ENCODE assay signal across 12 cellular contexts in the genomic region with DNA sequence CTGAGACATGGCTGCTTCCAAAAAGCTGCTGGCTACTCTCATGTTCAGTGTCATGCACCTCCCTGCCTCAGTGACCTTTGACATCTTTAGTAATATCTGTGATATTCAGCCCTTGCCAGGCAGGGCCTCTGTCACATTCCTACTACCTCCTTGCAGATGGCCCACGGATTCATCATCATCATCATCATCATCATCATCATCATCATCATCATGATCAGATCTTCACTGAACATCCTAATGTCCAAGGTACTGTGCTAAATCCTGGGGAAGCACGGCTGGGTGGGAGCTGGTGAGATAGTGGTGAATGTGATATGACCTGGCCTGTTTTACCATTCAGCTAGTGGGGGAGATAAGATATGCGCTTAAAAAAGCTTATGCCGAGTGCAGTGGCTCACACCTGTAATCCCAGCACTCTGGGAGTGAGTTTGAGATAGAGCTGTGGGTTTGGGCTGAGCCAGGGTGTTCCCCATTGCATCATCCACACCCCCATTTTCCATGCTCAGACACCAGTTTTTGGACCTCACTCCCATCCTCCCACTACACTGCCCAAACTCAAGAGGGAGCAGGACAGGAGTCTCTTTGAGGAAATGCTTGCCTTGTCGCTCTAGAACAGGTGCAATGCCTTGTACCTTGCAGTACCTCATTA. TPM values are rescaled to one million over a fixed set of nuclear protein-coding genes. Genes with fewer than 3 reads are reported as not detected.
DNase-seq lines count a peak whose midpoint lies in the region; ATAC-seq and TF ChIP-seq lines count a peak whose summit lies in the region.
"Had no signal": no experiment of that assay in that cellular context is flagged by ENCODE, and none has a peak within 500 bp of the region (broad histone marks: within the 10 kb centered on the region; RNA-seq: fewer than 3 reads in every experiment).

No MANE protein-coding gene starts in this region.

- peak overlapping the region; percentile 12 to 17 for H3K4me3 Mint-ChIP-seq in activated T-cell treated with anti-CD3 and anti-CD28 coated beads, Interleukin-2, amount 50 U/mL, for 72 hours
- H3K4me3 Mint-ChIP-seq in activated naive CD8-positive, alpha-beta T cell treated with anti-CD3 and anti-CD28 coated beads, Interleukin-2, amount 10 ng/mL, durations not matched to agents 7 days and 5 days = no peak overlapping the region

- peaks cover 0 to 2% of the 10 kb centered on the region in 2 donors for H3K36me3 Mint-ChIP-seq in activated T-cell treated with anti-CD3 and anti-CD28 coated beads, Interleukin-2, amount 50 U/mL, for 72 hours (ENCODE audit: insufficient read depth in 2 of 2)
- H3K36me3 Mint-ChIP-seq in activated naive CD8-positive, alpha-beta T cell treated with anti-CD3 and anti-CD28 coated beads, Interleukin-2, amount 10 ng/mL, durations not matched to agents 7 days and 5 days = peaks cover 9% of the 10 kb centered on the region
- H3K36me3 Mint-ChIP-seq: CD8-positive, alpha-beta T cell had no signal

- peaks cover 0 to 3% of the 10 kb centered on the region in 2 donors for H3K9me3 Mint-ChIP-seq in activated T-cell treated with anti-CD3 and anti-CD28 coated beads, Interleukin-2, amount 50 U/mL, for 72 hours
- peaks cover 5% of the 10 kb centered on the region for H3K9me3 Mint-ChIP-seq in activated naive CD8-positive, alpha-beta T cell treated with anti-CD3 and anti-CD28 coated beads, Interleukin-2, amount 10 ng/mL, durations not matched to agents 7 days and 5 days

- no peak for DNase-seq in activated T-cell treated with anti-CD3 and anti-CD28 coated beads, Interleukin-2, amount 50 U/mL, for 72 hours
- DNase-seq in activated T-cell treated with anti-CD3 and anti-CD28 coated beads for 4 hours (no peak), foreskin melanocyte (no peak), omental fat pad (ENCODE audit: low spot score) (no peak)
- no peak for DNase-seq in activated naive CD8-positive, alpha-beta T cell treated with anti-CD3 and anti-CD28 coated beads, Interleukin-2, amount 10 ng/mL, durations not matched to agents 7 days and 5 days
- peak; percentile 50 for DNase-seq in stimulated activated CD8-positive, alpha-beta memory T cell treated with anti-CD3 and anti-CD28 coated beads, Interleukin-4, amount 100 ng/mL, for 48 hours
- DNase-seq in activated CD4-positive, CD25-positive, alpha-beta regulatory T cell treated with anti-CD3 and anti-CD28 coated beads, Interleukin-2, amount 50 U/mL, for 72 hours = no peak

- H3K27me3 Mint-ChIP-seq in activated T-cell treated with anti-CD3 and anti-CD28 coated beads, Interleukin-2, amount 50 U/mL, for 72 hours (ENCODE audit: low read depth) = no peaks in the 10 kb centered on the region
- no peaks in the 10 kb centered on the region for H3K27me3 Mint-ChIP-seq in activated naive CD8-positive, alpha-beta T cell treated with anti-CD3 and anti-CD28 coated beads, Interleukin-2, amount 10 ng/mL, durations not matched to agents 7 days and 5 days

- H3K4me1 Mint-ChIP-seq in activated T-cell treated with anti-CD3 and anti-CD28 coated beads, Interleukin-2, amount 50 U/mL, for 72 hours (ENCODE audit: low read depth) = peaks cover 86% of the 10 kb centered on the region
- peaks cover 78% of the 10 kb centered on the region for H3K4me1 Mint-ChIP-seq in activated naive CD8-positive, alpha-beta T cell treated with anti-CD3 and anti-CD28 coated beads, Interleukin-2, amount 10 ng/mL, durations not matched to agents 7 days and 5 days

- POLR2A ChIA-PET in activated naive CD8-positive, alpha-beta T cell treated with anti-CD3 and anti-CD28 coated beads, Interleukin-2, amount 10 ng/mL, durations not matched to agents 7 days and 5 days (lab: Charles Lee) = interaction anchor here (0.5 to 13.6 kb wide), 10 partner anchors 8 to 932 kb away, joined by 3 to 608 read pairs (median 6); a partner anchor contains a TSS

- H3K27ac Mint-ChIP-seq in activated T-cell treated with anti-CD3 and anti-CD28 coated beads, Interleukin-2, amount 50 U/mL, for 72 hours = peak overlapping the region; percentile 13
- peak overlapping the region; percentile 67 for H3K27ac Mint-ChIP-seq in activated naive CD8-positive, alpha-beta T cell treated with anti-CD3 and anti-CD28 coated beads, Interleukin-2, amount 10 ng/mL, durations not matched to agents 7 days and 5 days

- peak; percentile 6 to 12 for ATAC-seq in activated T-cell treated with anti-CD3 and anti-CD28 coated beads, Interleukin-2, amount 50 U/mL, for 72 hours (replicated peaks in 1 of 2)
- peak; percentile 6 for ATAC-seq in HG03045 (IDR thresholded peaks at IDR 0.05; ENCODE audit: unreplicated experiment)
- ATAC-seq in activated naive CD8-positive, alpha-beta T cell treated with anti-CD3 and anti-CD28 coated beads, Interleukin-2, amount 10 ng/mL, durations not matched to agents 7 days and 5 days (ENCODE audit: low read depth) = no peak
- ATAC-seq in omental fat pad (ENCODE audit: low FRiP score) = no peak

- TF ChIP-seq CTCF in omental fat pad (IDR thresholded peaks at IDR 0.05) = no peak

RNA-seq across cellular contexts. Expression of a gene that starts 17.1 kb away (rescaled TPM):
- total RNA-seq in activated T-cell treated with anti-CD3 and anti-CD28 coated beads, Interleukin-2, amount 50 U/mL, for 72 hours = 1 to 10 TPM; 3.0 to 3.2 TPM
- 1 to 10 TPM; 2.7 to 5.0 TPM for total RNA-seq in activated naive CD8-positive, alpha-beta T cell treated with anti-CD3 and anti-CD28 coated beads, Interleukin-2, amount 10 ng/mL, durations not matched to agents 7 days and 5 days
- total RNA-seq in omental fat pad = under 1 TPM in 1 of 4 donors, not detected in 3; 0.50 TPM
- total RNA-seq: gastrocnemius medialis, NCI-H460 had no signal

RNA-seq across cellular contexts. Expression of a gene that starts 39.9 kb away (rescaled TPM):
- total RNA-seq in activated T-cell treated with anti-CD3 and anti-CD28 coated beads, Interleukin-2, amount 50 U/mL, for 72 hours = 100 to 1,000 TPM in 1 of 2 donors, 10 to 100 TPM in 1; 79.6 to 123 TPM
- 100 to 1,000 TPM; 304 TPM for total RNA-seq in activated naive CD8-positive, alpha-beta T cell treated with anti-CD3 and anti-CD28 coated beads, Interleukin-2, amount 10 ng/mL, durations not matched to agents 7 days and 5 days
- total RNA-seq in omental fat pad = 10 to 100 TPM; 23.2 to 65.9 (median 44.4) TPM
- total RNA-seq: SK-MEL-5 had no signal

Comparison
In these comparisons a context has a peak if more than half of its experiments do, and no peak if none do; other contexts are left out.
1. ATAC-seq: peak in activated T-cell treated with anti-CD3 and anti-CD28 coated beads, Interleukin-2, amount 50 U/mL, for 72 hours (2 of 2) and HG03045 (single experiment); none in activated naive CD8-positive, alpha-beta T cell treated with anti-CD3 and anti-CD28 coated beads, Interleukin-2, amount 10 ng/mL, durations not matched to agents 7 days and 5 days (single experiment) and omental fat pad (single experiment).